19 cellular contexts compared by ENCODE assay signal in genomic region chr5:73654861-73655318, GRCh38. TPM values are rescaled to one million over a fixed set of nuclear protein-coding genes. Genes with fewer than 3 reads are reported as not detected.
DNase-seq lines count a peak whose midpoint lies in the region; ATAC-seq and TF ChIP-seq lines count a peak whose summit lies in the region.
"Had no signal": no experiment of that assay in that cellular context is flagged by ENCODE, and none has a peak within 500 bp of the region (broad histone marks: within the 10 kb centered on the region; RNA-seq: fewer than 3 reads in every experiment).

No MANE protein-coding gene starts in this region.

- H3K27ac ChIP-seq in AG04450 (ENCODE audit: low read depth, low read length), result peak overlapping the region; percentile 80
- H3K27ac ChIP-seq in coronary artery, result peak overlapping the region; percentile 16 to 66
- H3K27ac ChIP-seq: brain microvascular endothelial cell, GM23248, Peyer's patch, psoas muscle had no signal

- H3K9me3 ChIP-seq in AG04450 (ENCODE audit: control insufficient read depth, insufficient read depth, low read length), result peaks cover 3% of the 10 kb centered on the region; the same call in 1 of the 2 replicates
- H3K9me3 ChIP-seq: Peyer's patch, psoas muscle had no signal

- ATAC-seq in GM18519 (IDR thresholded peaks at IDR 0.05; ENCODE audit: low FRiP score, unreplicated experiment) (no peak), GM21825 (IDR thresholded peaks at IDR 0.05; ENCODE audit: unreplicated experiment) (no peak)
- ATAC-seq: effector memory CD8-positive, alpha-beta T cell; psoas muscle; T-cell had no signal

- DNase-seq in AG04450 (ENCODE audit: low read depth, low spot score) (peak; percentile 20), NCI-H446 treated with DMSO at 0.1 percent for 48 hours (lab: John Stamatoyannopoulos, UW) (peak; percentile 85), coronary artery (ENCODE audit: low spot score) (no peak), middle frontal gyrus (ENCODE audit: extremely low spot score, low spot score) (peak; percentile 71), activated gamma-delta T cell (lab: John Stamatoyannopoulos, UW) (no peak), DMS114 treated with DMSO at 0.1 percent for 48 hours (lab: John Stamatoyannopoulos, UW; ENCODE audit: unreplicated experiment) (no peak)
- DNase-seq: activated naive CD4-positive, alpha-beta T cell treated with anti-CD3 and anti-CD28 coated beads for 36 hours; brain microvascular endothelial cell; effector memory CD8-positive, alpha-beta T cell; glutamatergic neuron; naive B cell; NCI-H1105 treated with DMSO at 0.1 percent for 48 hours; Peyer's patch; psoas muscle; stimulated activated CD4-positive, alpha-beta T cell treated with anti-CD3 and anti-CD28 coated beads, Interleukin-4, amount 100 ng/mL, for 1 hour; T-cell had no signal

- POLR2A ChIA-PET in AG04450 (lab: Yijun Ruan, JAX), result interaction anchor here (0.6 kb wide), 1 partner anchor 19 kb away, joined by 3 read pairs; no protein-coding TSS in a partner anchor

- H3K4me3 ChIP-seq in AG04450 (ENCODE audit: low read depth, low read length), result no peak overlapping the region
- H3K4me3 ChIP-seq in coronary artery, result no peak overlapping the region
- H3K4me3 ChIP-seq: GM23248, Peyer's patch, psoas muscle had no signal

- TF ChIP-seq CTCF in AG04450 (IDR thresholded peaks at IDR 0.05; ENCODE audit: low read depth, low read length) (0 out of 2 replicates have a peak, but pooled peaks have one; percentile 7), coronary artery (IDR thresholded peaks at IDR 0.05) (no peak)

- CTCF ChIA-PET in AG04450 (lab: Charles Lee), result interaction anchor here (0.6 to 1.4 kb wide), 3 partner anchors 53 to 138 kb away, joined by 3 read pairs; no protein-coding TSS in a partner anchor

- no peaks in the 10 kb centered on the region for H3K27me3 ChIP-seq in AG04450 (ENCODE audit: control insufficient read depth, insufficient read depth, low read length)
- H3K27me3 ChIP-seq: brain microvascular endothelial cell, Peyer's patch had no signal

RNA-seq across cellular contexts. Expression of gene ARHGEF28, which starts 28.9 kb away (rescaled TPM):
- polyA plus RNA-seq in AG04450 (2011; rRNA removed), result 8.8 and 10.0 TPM in 2 replicates
- 35.2 and 40.7 TPM in 2 replicates for polyA minus RNA-seq in AG04450 (2011; rRNA and poly(A)+ RNA removed)

Comparison
In these comparisons a context has a peak if more than half of its experiments do, and no peak if none do; other contexts are left out.
1. DNase-seq: peak in AG04450 (single experiment), NCI-H446 treated with DMSO at 0.1 percent for 48 hours (single experiment) and middle frontal gyrus (single experiment); none in coronary artery (single experiment), activated gamma-delta T cell (single experiment) and DMS114 treated with DMSO at 0.1 percent for 48 hours (single experiment).